In the genomic region with DNA sequence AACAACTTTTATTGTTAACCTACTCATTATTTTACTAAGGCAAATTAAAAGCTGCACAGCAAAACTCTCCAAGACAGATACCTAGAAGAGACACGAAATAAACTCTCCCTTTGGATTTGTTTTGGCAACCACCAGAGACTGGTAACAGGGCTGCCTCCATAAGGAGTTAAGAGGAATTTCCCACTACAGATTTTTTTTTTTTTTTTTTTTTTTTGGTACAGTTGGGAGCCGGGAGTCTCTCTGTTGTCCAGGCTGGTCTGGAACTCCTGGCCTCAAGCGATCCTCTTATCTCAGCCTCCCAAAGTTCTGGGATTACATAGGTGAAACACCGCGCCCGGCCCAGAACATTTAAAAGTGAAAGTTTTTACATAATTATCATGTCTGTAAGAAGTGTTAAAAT, we compare ENCODE assay signal across 11 cellular contexts.
DNase-seq lines count a peak whose midpoint lies in the region; ATAC-seq, FAIRE-seq and TF ChIP-seq lines count a peak whose summit lies in the region.
"Had no signal": no experiment of that assay in that cellular context is flagged by ENCODE, and none has a peak within 500 bp of the region (broad histone marks: within the 10 kb centered on the region; RNA-seq: fewer than 3 reads in every experiment).

No MANE protein-coding gene starts in this region.

- H3K36me3 ChIP-seq in adrenal gland (replicated peaks in 1 of 2) (no peaks in the 10 kb centered on the region), keratinocyte (ENCODE audit: control insufficient read depth in 2 of 2, extremely low read depth in 1 of 2, insufficient read depth in 2 of 2, low read length in 2 of 2) (no peaks in the 10 kb centered on the region), suprapubic skin (no peaks in the 10 kb centered on the region)

- 52 to 71% (median 54%) methylated on average over 6 of the region's 6 CpGs for WGBS in adrenal gland, 4 donors
- WGBS in suprapubic skin: 18% methylated on average over 6 of the region's 6 CpGs

- peaks cover 4% of the 10 kb centered on the region for H3K9me1 ChIP-seq in keratinocyte (ENCODE audit: control insufficient read depth, extremely low read depth, insufficient read depth, low read length)

- peaks cover 6% of the 10 kb centered on the region for H4K20me1 ChIP-seq in keratinocyte (ENCODE audit: control insufficient read depth, extremely low read depth, insufficient read depth, low read length)

- no peak for TF ChIP-seq CTCF in adrenal gland (IDR thresholded peaks at IDR 0.05)
- no peak for TF ChIP-seq CTCF in keratinocyte (optimal IDR thresholded peaks at IDR 0.05 in 1 of 3, IDR thresholded peaks at IDR 0.05 in 1 of 3, conservative IDR thresholded peaks at IDR 0.05 in 1 of 3; ENCODE audit: extremely low read depth in 1 of 3, insufficient read depth in 2 of 3, low read length in 3 of 3)
- no peak for TF ChIP-seq CTCF in suprapubic skin (IDR thresholded peaks at IDR 0.05)
- TF ChIP-seq CTCF in omental fat pad (IDR thresholded peaks at IDR 0.05): no peak

- no peaks in the 10 kb centered on the region for H3K9me3 ChIP-seq in adrenal gland (replicated peaks in 1 of 3)
- no peaks in the 10 kb centered on the region for H3K9me3 ChIP-seq in keratinocyte (ENCODE audit: control insufficient read depth, low read depth, low read length)
- H3K9me3 ChIP-seq in suprapubic skin: no peaks in the 10 kb centered on the region

- no peak for FAIRE-seq in keratinocyte (lab: Jason Lieb, UNC)
- FAIRE-seq: RCC 7860 had no signal

- H3K79me2 ChIP-seq in keratinocyte (ENCODE audit: control insufficient read depth, insufficient read depth, low read length): peaks cover 66% of the 10 kb centered on the region

- H3K4me1 ChIP-seq in adrenal gland (replicated peaks in 1 of 2): peaks cover 4 to 25% of the 10 kb centered on the region in 2 donors
- H3K4me1 ChIP-seq in keratinocyte (ENCODE audit: control insufficient read depth, extremely low read depth, insufficient read depth, low read length): peaks cover 55% of the 10 kb centered on the region
- peaks cover 50% of the 10 kb centered on the region for H3K4me1 ChIP-seq in suprapubic skin

- peak overlapping the region in 3 of 5 donors; percentile 88 to 96 (median 92) for H3K27ac ChIP-seq in adrenal gland
- H3K27ac ChIP-seq in keratinocyte (ENCODE audit: control insufficient read depth, insufficient read depth, low read length): peak overlapping the region; percentile 89
- H3K27ac ChIP-seq in suprapubic skin: peak overlapping the region; percentile 98

- no peak for ATAC-seq in GM21423 (IDR thresholded peaks at IDR 0.05; ENCODE audit: unreplicated experiment)
- ATAC-seq in omental fat pad (ENCODE audit: low FRiP score): no peak
- ATAC-seq in stimulated activated naive CD8-positive, alpha-beta T cell treated with anti-CD3 and anti-CD28 coated beads, Interleukin-15, Interleukin-2, amounts not matched to agents 100 U/mL and 50 U/mL, for 24 hours: no peak

- H3K9ac ChIP-seq in keratinocyte (ENCODE audit: control insufficient read depth, extremely low read depth, insufficient read depth, low read length): peak overlapping the region; percentile 89

- H3K27me3 ChIP-seq in adrenal gland: no peaks in the 10 kb centered on the region
- no peaks in the 10 kb centered on the region for H3K27me3 ChIP-seq in keratinocyte (ENCODE audit: control insufficient read depth, extremely low read depth, insufficient read depth, low read length)
- H3K27me3 ChIP-seq in suprapubic skin: no peaks in the 10 kb centered on the region

- H3K4me2 ChIP-seq in keratinocyte (ENCODE audit: control insufficient read depth, extremely low read depth, insufficient read depth, low read depth, low read length): peak overlapping the region; percentile 98

- dilution Hi-C loops in keratinocyte (cut with MboI; ENCODE audit: extremely low pct_ligation_motif_present, low sequenced_read_pairs): no loop called here

- DNase-seq in HCEC 1CT (peak; percentile 34), adrenal gland (no peak), keratinocyte (ENCODE audit: low read depth, low spot score) (no peak), suprapubic skin (ENCODE audit: low spot score in 2 of 2) (no peak), omental fat pad (ENCODE audit: low spot score) (no peak)
- no peak for DNase-seq in stimulated activated CD4-positive, alpha-beta T cell treated with anti-CD3 and anti-CD28 coated beads, Interleukin-12 subunit alpha, Interleukin-12 subunit beta, amount 100 ng/mL, for 4 hours
- no peak for DNase-seq in stimulated activated naive CD8-positive, alpha-beta T cell treated with anti-CD3 and anti-CD28 coated beads, Interleukin-15, Interleukin-2, amounts not matched to agents 100 U/mL and 50 U/mL, for 24 hours
- DNase-seq: caudate nucleus, retina had no signal

- H3K4me3 ChIP-seq in adrenal gland (no peak overlapping the region), keratinocyte (ENCODE audit: control insufficient read depth in 2 of 3, extremely low read depth in 1 of 3, insufficient read depth in 2 of 3, low read depth in 1 of 3, low read length in 3 of 3) (peak overlapping the region; percentile 79 to 89 (median 88)), suprapubic skin (peak overlapping the region; percentile 81)

- TF ChIP-seq POLR2A in adrenal gland (IDR thresholded peaks at IDR 0.05) (no peak), suprapubic skin (IDR thresholded peaks at IDR 0.05) (no peak)

- H2AFZ ChIP-seq in keratinocyte (ENCODE audit: control insufficient read depth, low read length): no peak overlapping the region

- TF ChIP-seq EP300 in suprapubic skin (IDR thresholded peaks at IDR 0.05): no peak

- intact Hi-C loops in adrenal gland (cut with DNase I): loop anchor here in 1 of 2 donors (10.0 kb wide), 1 partner anchor 62 kb away; no protein-coding TSS in a partner anchor

Comparison
In these comparisons a context has a peak if more than half of its experiments do, and no peak if none do; other contexts are left out.
1. H3K4me3 ChIP-seq: peak in keratinocyte (3 of 3) and suprapubic skin (single experiment); none in adrenal gland (0 of 4).
2. Peak in every context shown above with its lines, with median percentiles within 50 percentile points of each other: H3K27ac ChIP-seq.